23 cellular contexts compared by ENCODE assay signal in the genomic region with DNA sequence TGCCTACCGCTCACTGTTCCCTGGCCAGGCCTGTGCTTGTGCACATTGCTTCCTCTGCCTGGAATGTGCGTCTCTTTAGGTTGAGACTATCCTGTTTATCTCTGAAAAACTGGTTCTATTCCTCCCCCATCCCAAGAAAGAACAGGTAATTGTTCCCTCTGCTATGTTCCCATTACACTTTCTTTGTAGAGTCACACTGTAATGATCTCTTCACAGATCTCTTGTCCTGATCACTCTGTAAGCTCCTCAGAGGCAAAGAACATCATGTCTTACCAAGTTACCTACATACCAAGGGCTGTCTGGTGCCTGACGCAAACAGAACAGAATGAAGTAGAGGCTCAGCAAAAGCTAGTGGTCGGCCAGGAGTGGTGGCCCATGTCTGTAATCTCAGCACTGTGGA.
"Had no signal": no experiment of that assay in that cellular context is flagged by ENCODE, and none has a peak within 500 bp of the region (broad histone marks: within the 10 kb centered on the region; RNA-seq: fewer than 3 reads in every experiment).

No MANE protein-coding gene starts in this region.

- H3K4me1 ChIP-seq: stomach, suprapubic skin, testis, thyroid gland, tibial artery, tibial nerve, transverse colon, upper lobe of left lung, upper lobe of right lung, uterus, vagina had no signal

- H3K36me3 ChIP-seq: stomach, suprapubic skin, thoracic aorta, thyroid gland, tibial artery, tibial nerve, transverse colon, upper lobe of left lung, upper lobe of right lung, uterus, vagina had no signal

- H3K4me3 ChIP-seq: stomach, suprapubic skin, testis, thoracic aorta, thyroid gland, tibial artery, tibial nerve, transverse colon, upper lobe of left lung, upper lobe of right lung, uterus, vagina had no signal

- H3K9me3 ChIP-seq: stomach, testis, thoracic aorta, thyroid gland, tibial artery, tibial nerve, transverse colon, upper lobe of left lung, upper lobe of right lung, uterus, vagina had no signal

- DNase-seq: stimulated activated CD4-positive, alpha-beta T cell treated with anti-CD3 and anti-CD28 coated beads, Interleukin-2, amount 100 ng/mL, for 48 hours; stimulated activated CD4-positive, alpha-beta T cell treated with anti-CD3 and anti-CD28 coated beads, Interleukin-4, amount 100 ng/mL, for 1 hour; stimulated activated CD4-positive, alpha-beta T cell treated with anti-CD3 and anti-CD28 coated beads, Interleukin-4, amount 100 ng/mL, for 24 hours; stimulated activated CD4-positive, alpha-beta T cell treated with anti-CD3 and anti-CD28 coated beads, Interleukin-4, amount 100 ng/mL, for 4 hours; stimulated activated CD8-positive, alpha-beta memory T cell treated with anti-CD3 and anti-CD28 coated beads, Interleukin-4, amount 100 ng/mL, for 48 hours; stimulated activated naive B cell treated with anti-CD40 and anti-IgM and Interleukin-4, amounts not matched to agents 10 μg/mL and 1 μg/mL and 100 μg/mL, for 72 hours; stimulated activated naive CD4-positive, alpha-beta T cell; stimulated activated naive CD4-positive, alpha-beta T cell treated with Interleukin-2 at 50 U/mL for 16 hours; stimulated activated naive CD8-positive, alpha-beta T cell treated with anti-CD3 and anti-CD28 coated beads, Interleukin-15, amount 100 ng/mL, for 72 hours; stimulated activated naive CD8-positive, alpha-beta T cell treated with anti-CD3 and anti-CD28 coated beads, Interleukin-15, Interleukin-2, amounts not matched to agents 100 U/mL and 50 U/mL, for 24 hours; stomach; substantia nigra; testis; thyroid gland; tibial artery; transverse colon; upper lobe of left lung; upper lobe of right lung; uterus had no signal

- H3K27me3 ChIP-seq: stomach, suprapubic skin, testis, thyroid gland, tibial artery, tibial nerve, transverse colon, upper lobe of left lung, upper lobe of right lung, uterus, vagina had no signal

- H3K27ac ChIP-seq: stomach, suprapubic skin, testis, thoracic aorta, thyroid gland, tibial artery, tibial nerve, transverse colon, upper lobe of left lung, upper lobe of right lung, uterus, vagina had no signal
